ENCODE assay signal across 10 cellular contexts in the genomic region with DNA sequence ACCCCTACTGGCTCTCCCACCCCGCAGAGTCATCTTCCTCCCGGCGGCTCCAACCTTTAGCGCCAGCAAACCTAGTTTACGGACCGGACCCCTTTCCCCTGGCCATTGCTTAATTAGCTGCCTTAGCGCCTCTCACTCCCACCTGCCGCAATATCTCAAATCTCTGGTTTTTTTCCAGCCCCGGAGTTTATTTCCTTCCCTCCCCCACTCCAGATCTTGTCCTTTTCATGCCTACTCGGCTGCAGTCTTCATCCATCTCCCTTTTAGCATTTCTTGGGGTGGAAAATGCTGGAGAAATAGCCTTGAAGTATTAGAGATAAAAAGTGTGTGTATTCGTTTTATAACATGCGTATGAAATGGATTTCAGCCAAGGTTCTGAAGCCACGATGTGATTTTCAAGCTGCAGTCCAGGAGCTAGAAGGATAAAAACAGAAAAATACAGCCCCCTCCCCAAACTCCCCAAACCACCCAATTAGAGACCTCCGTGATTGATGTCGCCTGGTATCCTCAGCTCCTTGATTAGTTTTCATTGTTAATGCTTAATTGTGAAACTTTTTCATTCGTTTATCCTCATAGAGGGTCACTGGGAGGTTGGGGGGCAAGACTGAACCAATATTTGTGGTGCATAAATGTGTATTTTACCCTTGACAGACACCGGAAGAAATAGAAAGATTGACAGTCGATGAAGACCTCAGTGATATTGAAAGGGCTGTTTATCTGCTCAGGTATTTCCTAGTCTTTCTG. TPM values are rescaled to one million over a fixed set of nuclear protein-coding genes. Genes with fewer than 3 reads are reported as not detected.
DNase-seq lines count a peak whose midpoint lies in the region; ATAC-seq and TF ChIP-seq lines count a peak whose summit lies in the region.
"Had no signal": no experiment of that assay in that cellular context is flagged by ENCODE, and none has a peak within 500 bp of the region (broad histone marks: within the 10 kb centered on the region; RNA-seq: fewer than 3 reads in every experiment).

No MANE protein-coding gene starts in this region.

- no peaks in the 10 kb centered on the region for H3K27me3 ChIP-seq in layer of hippocampus (ENCODE audit: control insufficient read depth, insufficient read depth, low read length)
- peaks cover 0 to 60% of the 10 kb centered on the region in 2 donors for H3K27me3 ChIP-seq in tibial nerve
- H3K27me3 ChIP-seq in transverse colon = peaks cover 83% of the 10 kb centered on the region

- H3K27ac ChIP-seq in layer of hippocampus (ENCODE audit: low read depth, low read length) (peak overlapping the region; percentile 50), tibial nerve (peak overlapping the region in 1 of 4 donors; percentile 71), transverse colon (no peak overlapping the region)

- no peak for ATAC-seq in activated T-cell treated with anti-CD3 and anti-CD28 coated beads, Interleukin-2, amount 50 U/mL, for 72 hours (replicated peaks in 1 of 2)

- TF ChIP-seq EP300 in tibial nerve (IDR thresholded peaks at IDR 0.05) (no peak), transverse colon (IDR thresholded peaks at IDR 0.05; ENCODE audit: low read depth) (no peak)

- TF ChIP-seq CTCF in tibial nerve (IDR thresholded peaks at IDR 0.05) (no peak), transverse colon (IDR thresholded peaks at IDR 0.05) (no peak)

- H3K36me3 ChIP-seq in tibial nerve = no peaks in the 10 kb centered on the region
- no peaks in the 10 kb centered on the region for H3K36me3 ChIP-seq in transverse colon

- peak overlapping the region; percentile 86 to 92 for H3K4me3 Mint-ChIP-seq in activated T-cell treated with anti-CD3 and anti-CD28 coated beads, Interleukin-2, amount 50 U/mL, for 72 hours
- peak overlapping the region; percentile 68 for H3K4me3 Mint-ChIP-seq in activated naive CD8-positive, alpha-beta T cell treated with anti-CD3 and anti-CD28 coated beads for 36 hours

- no peaks in the 10 kb centered on the region for H3K9me3 ChIP-seq in tibial nerve
- H3K9me3 ChIP-seq in transverse colon = no peaks in the 10 kb centered on the region

- H3K4me3 ChIP-seq in tibial nerve (peak overlapping the region; percentile 34 to 79 (median 53)), transverse colon (peak overlapping the region in 2 of 4 donors; percentile 58 to 60)

- intact Hi-C loops in transverse colon (cut with DNase I; ENCODE audit: low total_unique reads) = no loop called here

- H3K4me1 Mint-ChIP-seq in activated T-cell treated with anti-CD3 and anti-CD28 coated beads, Interleukin-2, amount 50 U/mL, for 72 hours (ENCODE audit: low read depth) = peaks cover 44% of the 10 kb centered on the region
- H3K4me1 Mint-ChIP-seq in activated naive CD8-positive, alpha-beta T cell treated with anti-CD3 and anti-CD28 coated beads for 36 hours = peaks cover 32% of the 10 kb centered on the region

- peaks cover 2% of the 10 kb centered on the region in 2 donors for H3K36me3 Mint-ChIP-seq in activated T-cell treated with anti-CD3 and anti-CD28 coated beads, Interleukin-2, amount 50 U/mL, for 72 hours (ENCODE audit: insufficient read depth in 2 of 2)
- no peaks in the 10 kb centered on the region for H3K36me3 Mint-ChIP-seq in activated naive CD8-positive, alpha-beta T cell treated with anti-CD3 and anti-CD28 coated beads for 36 hours

- TF ChIP-seq POLR2A in tibial nerve (IDR thresholded peaks at IDR 0.05) (no peak), transverse colon (IDR thresholded peaks at IDR 0.05) (no peak)

- H3K9me3 Mint-ChIP-seq in activated T-cell treated with anti-CD3 and anti-CD28 coated beads, Interleukin-2, amount 50 U/mL, for 72 hours = no peaks in the 10 kb centered on the region
- no peaks in the 10 kb centered on the region for H3K9me3 Mint-ChIP-seq in activated naive CD8-positive, alpha-beta T cell treated with anti-CD3 and anti-CD28 coated beads for 36 hours

- H3K27ac Mint-ChIP-seq in activated T-cell treated with anti-CD3 and anti-CD28 coated beads, Interleukin-2, amount 50 U/mL, for 72 hours = peak overlapping the region; percentile 65
- no peak overlapping the region for H3K27ac Mint-ChIP-seq in activated naive CD8-positive, alpha-beta T cell treated with anti-CD3 and anti-CD28 coated beads for 36 hours

- in situ Hi-C loops in transverse colon (cut with MboI; ENCODE audit: low pct_ligation_motif_present in 1 of 4, low pct_unique_long_range_greater_than_20kb in 1 of 4, low sequenced_read_pairs in 3 of 4) = no loop called here

- H3K27me3 Mint-ChIP-seq in activated T-cell treated with anti-CD3 and anti-CD28 coated beads, Interleukin-2, amount 50 U/mL, for 72 hours (ENCODE audit: low read depth) = peaks cover 32% of the 10 kb centered on the region
- peaks cover 38% of the 10 kb centered on the region for H3K27me3 Mint-ChIP-seq in activated naive CD8-positive, alpha-beta T cell treated with anti-CD3 and anti-CD28 coated beads for 36 hours

- 14% methylated on average over 17 of the region's 18 CpGs for WGBS in tibial nerve, 2 donors
- WGBS in transverse colon (ENCODE audit: low coverage in 1 of 2), 2 donors = 17 to 22% methylated on average over 10 to 17 of the region's 18 CpGs

- H3K4me1 ChIP-seq in tibial nerve (peaks cover 0 to 31% (median 13%) of the 10 kb centered on the region in 4 donors), transverse colon (peaks cover 0 to 22% (median 15%) of the 10 kb centered on the region in 4 donors)

- no peak for DNase-seq in activated T-cell treated with anti-CD3 and anti-CD28 coated beads, Interleukin-2, amount 50 U/mL, for 72 hours
- no peak for DNase-seq in activated T-cell treated with anti-CD3 and anti-CD28 coated beads, Interleukin-2, amount 50 U/mL, for 48 hours
- DNase-seq in activated naive CD8-positive, alpha-beta T cell treated with anti-CD3 and anti-CD28 coated beads for 36 hours = no peak
- DNase-seq in tibial nerve (ENCODE audit: low spot score in 2 of 2) (no peak), transverse colon (no peak), NCI-H345 (lab: John Stamatoyannopoulos, UW) (no peak), activated gamma-delta T cell (lab: John Stamatoyannopoulos, UW) (no peak)
- DNase-seq: DMS79, NCI-H1048 had no signal

RNA-seq across cellular contexts. Expression of gene PPP4R4, which starts 1.5 kb away (rescaled TPM):
- 1 to 10 TPM; 6.2 to 9.5 TPM for total RNA-seq in activated T-cell treated with anti-CD3 and anti-CD28 coated beads, Interleukin-2, amount 50 U/mL, for 72 hours
- 1 to 10 TPM; 1.4 to 2.0 TPM for total RNA-seq in activated naive CD8-positive, alpha-beta T cell treated with anti-CD3 and anti-CD28 coated beads for 36 hours
- total RNA-seq in tibial nerve (1 to 10 TPM; 1.2 to 9.0 (median 3.4) TPM), transverse colon (not detected)

RNA-seq across cellular contexts. Expression of gene IFI27L2, which starts 46.2 kb away (rescaled TPM):
- total RNA-seq in activated T-cell treated with anti-CD3 and anti-CD28 coated beads, Interleukin-2, amount 50 U/mL, for 72 hours = 10 to 100 TPM; 52.0 to 66.0 TPM
- 10 to 100 TPM; 51.5 to 55.6 TPM for total RNA-seq in activated naive CD8-positive, alpha-beta T cell treated with anti-CD3 and anti-CD28 coated beads for 36 hours
- total RNA-seq in tibial nerve (100 to 1,000 TPM in 3 of 4 donors, 10 to 100 TPM in 1; 76.8 to 146 (median 129) TPM), transverse colon (100 to 1,000 TPM in 1 of 4 donors, 10 to 100 TPM in 2, not detected in 1; 32.8 to 108 (median 74.6) TPM)
